8 cellular contexts compared by ENCODE assay signal in genomic region chr6:144659735-144660246, GRCh38.
DNase-seq lines count a peak whose midpoint lies in the region; ATAC-seq lines count a peak whose summit lies in the region.

No MANE protein-coding gene starts in this region.

- no peak overlapping the region for H3K4me3 ChIP-seq in MG63

- H3K27me3 Mint-ChIP-seq in T-helper 1 cell treated with Interleukin-12 subunit alpha and Interleukin-12 subunit beta and Interleukin-4 antibody, amounts not matched to agents 30 μg/mL and 1 μg/mL, for 36 hours (ENCODE audit: low read depth): no peaks in the 10 kb centered on the region
- H3K27me3 Mint-ChIP-seq in activated T-helper 17 cell treated with anti-CD3 and anti-CD28 coated beads, Interleukin-2, amount 50 U/mL, for 72 hours: no peaks in the 10 kb centered on the region

- H3K9me3 ChIP-seq in MG63: no peaks in the 10 kb centered on the region

- peaks cover 30% of the 10 kb centered on the region for H3K4me1 Mint-ChIP-seq in T-helper 1 cell treated with Interleukin-12 subunit alpha and Interleukin-12 subunit beta and Interleukin-4 antibody, amounts not matched to agents 30 μg/mL and 1 μg/mL, for 36 hours (ENCODE audit: low read depth)
- H3K4me1 Mint-ChIP-seq in activated T-helper 17 cell treated with anti-CD3 and anti-CD28 coated beads, Interleukin-2, amount 50 U/mL, for 72 hours: peaks cover 48% of the 10 kb centered on the region

- ATAC-seq in activated T-helper 17 cell treated with anti-CD3 and anti-CD28 coated beads, Interleukin-2, amount 50 U/mL, for 72 hours (replicated peaks): no peak

- no peak for DNase-seq in T-helper 1 cell
- peak; percentile 52 for DNase-seq in left kidney (ENCODE audit: low read depth, low spot score)
- DNase-seq in smooth muscle cell of the brain vasculature (ENCODE audit: low read depth, low spot score): peak; percentile 21
- no peak for DNase-seq in stimulated activated CD4-positive, alpha-beta T cell treated with anti-CD3 and anti-CD28 coated beads, Interleukin-4, amount 100 ng/mL, for 24 hours
- DNase-seq in MG63: no peak
- no peak for DNase-seq in AG08395 (ENCODE audit: low spot score)

- peak overlapping the region; percentile 66 for H3K27ac Mint-ChIP-seq in T-helper 1 cell treated with Interleukin-12 subunit alpha and Interleukin-12 subunit beta and Interleukin-4 antibody, amounts not matched to agents 30 μg/mL and 1 μg/mL, for 36 hours
- peak overlapping the region; percentile 93 for H3K27ac Mint-ChIP-seq in activated T-helper 17 cell treated with anti-CD3 and anti-CD28 coated beads, Interleukin-2, amount 50 U/mL, for 72 hours

- H3K36me3 ChIP-seq in MG63: no peaks in the 10 kb centered on the region; the same call in 1 of the 2 replicates

- H3K9me3 Mint-ChIP-seq in T-helper 1 cell treated with Interleukin-12 subunit alpha and Interleukin-12 subunit beta and Interleukin-4 antibody, amounts not matched to agents 30 μg/mL and 1 μg/mL, for 36 hours: no peaks in the 10 kb centered on the region
- no peaks in the 10 kb centered on the region for H3K9me3 Mint-ChIP-seq in activated T-helper 17 cell treated with anti-CD3 and anti-CD28 coated beads, Interleukin-2, amount 50 U/mL, for 72 hours

- no peaks in the 10 kb centered on the region for H3K27me3 ChIP-seq in MG63

- no peak overlapping the region for H3K4me3 Mint-ChIP-seq in T-helper 1 cell treated with Interleukin-12 subunit alpha and Interleukin-12 subunit beta and Interleukin-4 antibody, amounts not matched to agents 30 μg/mL and 1 μg/mL, for 36 hours
- H3K4me3 Mint-ChIP-seq in activated T-helper 17 cell treated with anti-CD3 and anti-CD28 coated beads, Interleukin-2, amount 50 U/mL, for 72 hours: peak overlapping the region; percentile 84

- no peaks in the 10 kb centered on the region for H3K36me3 Mint-ChIP-seq in T-helper 1 cell treated with Interleukin-12 subunit alpha and Interleukin-12 subunit beta and Interleukin-4 antibody, amounts not matched to agents 30 μg/mL and 1 μg/mL, for 36 hours (ENCODE audit: low read depth)
- no peaks in the 10 kb centered on the region for H3K36me3 Mint-ChIP-seq in activated T-helper 17 cell treated with anti-CD3 and anti-CD28 coated beads, Interleukin-2, amount 50 U/mL, for 72 hours (ENCODE audit: low read depth)

Comparison
In these comparisons a context has a peak if more than half of its experiments do, and no peak if none do; other contexts are left out.
1. DNase-seq: peak in left kidney (single experiment) and smooth muscle cell of the brain vasculature (single experiment); none in T-helper 1 cell (0 of 5), stimulated activated CD4-positive, alpha-beta T cell treated with anti-CD3 and anti-CD28 coated beads, Interleukin-4, amount 100 ng/mL, for 24 hours (single experiment), MG63 (single experiment) and AG08395 (single experiment).